Comparison of ENCODE assay signal across 8 cellular contexts in genomic region chr2:241036397-241036963, GRCh38. TPM values are rescaled to one million over a fixed set of nuclear protein-coding genes. Genes with fewer than 3 reads are reported as not detected.
DNase-seq lines count a peak whose midpoint lies in the region; ATAC-seq and TF ChIP-seq lines count a peak whose summit lies in the region.

No MANE protein-coding gene starts in this region.

- H3K9me3 Mint-ChIP-seq in type B pancreatic cell, result no peaks in the 10 kb centered on the region

- no peak overlapping the region for H3K27ac Mint-ChIP-seq in type B pancreatic cell

- H3K36me3 ChIP-seq in muscle layer of duodenum (ENCODE audit: control insufficient read depth in 1 of 2, insufficient read depth in 2 of 2, low read length in 2 of 2) (peaks cover 0 to under 1% of the 10 kb centered on the region in 2 donors), MG63 (no peaks in the 10 kb centered on the region)

- H3K27me3 Mint-ChIP-seq in type B pancreatic cell, result peaks cover 22% of the 10 kb centered on the region

- peaks cover 7% of the 10 kb centered on the region for H3K4me1 Mint-ChIP-seq in type B pancreatic cell (ENCODE audit: unreplicated experiment)

- H3K9me3 ChIP-seq in muscle layer of duodenum (ENCODE audit: control insufficient read depth in 1 of 2, low read length in 2 of 2), result no peaks in the 10 kb centered on the region
- H3K9me3 ChIP-seq in MG63, result no peaks in the 10 kb centered on the region

- H3K27ac ChIP-seq in muscle layer of duodenum (ENCODE audit: low read length), result no peak overlapping the region

- H3K4me1 ChIP-seq in muscle layer of duodenum (ENCODE audit: control insufficient read depth in 1 of 2, insufficient read depth in 2 of 2, low read length in 2 of 2), result peaks cover 0 to 8% of the 10 kb centered on the region in 2 donors

- peak; percentile 68 for ATAC-seq in GM19035 (IDR thresholded peaks at IDR 0.05; ENCODE audit: unreplicated experiment)
- ATAC-seq in HG03095 (IDR thresholded peaks at IDR 0.05; ENCODE audit: unreplicated experiment), result peak; percentile 71

- H3K27me3 ChIP-seq in muscle layer of duodenum (ENCODE audit: low read depth, low read length), result no peaks in the 10 kb centered on the region
- H3K27me3 ChIP-seq in MG63, result no peaks in the 10 kb centered on the region

- no peak for TF ChIP-seq CTCF in type B pancreatic cell (conservative IDR thresholded peaks at IDR 0.05)

- H3K4me3 Mint-ChIP-seq in type B pancreatic cell, result no peak overlapping the region

- H3K4me3 ChIP-seq in muscle layer of duodenum (ENCODE audit: low read depth in 1 of 2, low read length in 2 of 2) (peak overlapping the region; percentile 16 to 60), MG63 (no peak overlapping the region)

- DNase-seq in T-helper 9 cell, result peak; percentile 46
- peak; percentile 7 for DNase-seq in dermis blood vessel endothelial cell
- DNase-seq in type B pancreatic cell (ENCODE audit: extremely low spot score, unreplicated experiment), result peak; percentile 68
- no peak for DNase-seq in NCI-H1694 treated with DMSO at 0.1 percent for 48 hours (lab: John Stamatoyannopoulos, UW)
- DNase-seq in MG63, result no peak

- peaks cover 16% of the 10 kb centered on the region for H3K36me3 Mint-ChIP-seq in type B pancreatic cell

RNA-seq across cellular contexts. Expression of gene SNED1, which starts 38.1 kb away (rescaled TPM):
- 23.4 and 25.2 TPM in 2 replicates for total RNA-seq in dermis blood vessel endothelial cell
- total RNA-seq in type B pancreatic cell (ENCODE audit: low replicate concordance), result 9.7 and 140 TPM in 2 replicates
- 2.6 and 5.1 TPM in 2 replicates for total RNA-seq in MG63 (2014; rRNA removed; shearing (Covaris generic); ENCODE audit: low replicate concordance)

Comparison
In these comparisons a context has a peak if more than half of its experiments do, and no peak if none do; other contexts are left out.
1. DNase-seq: peak in T-helper 9 cell (single experiment), dermis blood vessel endothelial cell (single experiment) and type B pancreatic cell (single experiment); none in NCI-H1694 treated with DMSO at 0.1 percent for 48 hours (single experiment) and MG63 (single experiment).